8 cellular contexts compared by ENCODE assay signal in the genomic region with DNA sequence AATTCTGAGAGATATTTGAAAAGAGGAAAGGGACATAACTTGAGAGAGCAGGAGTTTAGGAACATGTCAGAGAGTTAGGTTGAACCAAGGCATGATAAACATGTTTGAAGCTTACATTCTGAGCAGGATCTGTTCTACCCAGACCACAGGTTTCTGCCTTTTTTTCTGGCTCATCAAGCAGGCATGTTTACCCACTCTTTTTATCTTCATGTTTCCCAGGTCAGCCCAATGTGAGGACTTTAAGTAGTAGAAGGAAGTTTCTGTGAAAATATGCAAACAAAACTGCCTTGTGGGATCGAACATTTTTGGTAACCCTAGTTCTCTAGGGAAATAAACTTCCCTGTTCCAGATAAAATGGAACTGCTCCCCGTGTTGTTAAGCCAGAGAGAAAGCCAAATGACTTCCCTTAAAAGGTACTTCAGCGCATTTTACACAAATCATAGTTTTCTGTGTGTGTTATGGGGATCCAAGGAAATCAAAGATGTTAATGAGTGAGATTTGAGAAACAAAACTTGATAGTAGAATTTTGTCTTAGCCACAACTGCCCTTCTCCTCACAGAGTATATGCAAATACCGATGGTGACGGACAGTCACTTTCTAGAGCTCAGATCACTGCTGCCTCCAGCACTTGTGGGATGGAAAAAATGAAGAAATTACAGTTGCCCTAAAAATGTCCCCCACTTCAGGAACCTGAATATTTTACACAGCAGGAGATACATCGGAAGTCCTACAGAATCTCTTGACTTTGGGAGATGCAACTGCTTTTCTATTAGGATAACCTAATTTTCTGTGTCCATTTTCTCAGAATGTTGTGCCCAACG. TPM values are rescaled to one million over a fixed set of nuclear protein-coding genes. Genes with fewer than 3 reads are reported as not detected.
A peak's percentile ranks its signal among the peaks of the same experiment; 100 is the strongest.
DNase-seq lines count a peak whose midpoint lies in the region; ATAC-seq and TF ChIP-seq lines count a peak whose summit lies in the region.

No MANE protein-coding gene starts in this region.

- no peaks in the 10 kb centered on the region for H3K27me3 ChIP-seq in CD8-positive, alpha-beta T cell (ENCODE audit: insufficient read depth, low read length)
- H3K27me3 ChIP-seq in GM23338 (ENCODE audit: insufficient read depth) (peaks cover under 1% of the 10 kb centered on the region; the same call in 1 of the 2 replicates), SJCRH30 (no peaks in the 10 kb centered on the region)

- H3K4me3 Mint-ChIP-seq in CD8-positive, alpha-beta T cell = peak overlapping the region; percentile 99
- H3K4me3 Mint-ChIP-seq in GM23338 (peak overlapping the region; percentile 94), nephron (peak overlapping the region; percentile 94 to 97 (median 95))

- peak overlapping the region; percentile 100 for H3K27ac Mint-ChIP-seq in CD8-positive, alpha-beta T cell
- H3K27ac Mint-ChIP-seq in GM23338 = no peak overlapping the region
- H3K27ac Mint-ChIP-seq in nephron = peak overlapping the region; percentile 90 to 98 (median 98)

- peaks cover 29% of the 10 kb centered on the region for H3K4me1 ChIP-seq in CD8-positive, alpha-beta T cell (ENCODE audit: insufficient read depth, low read length)
- peaks cover 25% of the 10 kb centered on the region for H3K4me1 ChIP-seq in GM23338 (ENCODE audit: insufficient read depth)
- peaks cover 9% of the 10 kb centered on the region for H3K4me1 ChIP-seq in SJCRH30

- no peaks in the 10 kb centered on the region for H3K36me3 ChIP-seq in CD8-positive, alpha-beta T cell (ENCODE audit: insufficient read depth, low read length)
- H3K36me3 ChIP-seq in GM23338 (ENCODE audit: insufficient read depth) (no peaks in the 10 kb centered on the region), SJCRH30 (no peaks in the 10 kb centered on the region)

- H3K9me2 ChIP-seq in GM23338 (ENCODE audit: insufficient read depth) = no peaks in the 10 kb centered on the region

- no peak for ATAC-seq in CD8-positive, alpha-beta T cell
- ATAC-seq in GM23338 = no peak
- ATAC-seq in GM18517 (IDR thresholded peaks at IDR 0.05; ENCODE audit: unreplicated experiment) = no peak

- peaks cover 5% of the 10 kb centered on the region; the same call in 1 of the 2 replicates for H4K20me1 ChIP-seq in GM23338 (replicated peaks; ENCODE audit: insufficient read depth)

- POLR2A ChIA-PET in CD8-positive, alpha-beta T cell (lab: Charles Lee) = interaction anchor here (0.9 to 5.4 kb wide), 13 partner anchors 10 to 116 kb away, joined by 3 to 119 read pairs (median 6); a partner anchor contains a TSS

- H3K36me3 Mint-ChIP-seq in CD8-positive, alpha-beta T cell = peaks cover 21% of the 10 kb centered on the region
- H3K36me3 Mint-ChIP-seq in GM23338 (ENCODE audit: low read depth) (no peaks in the 10 kb centered on the region; the same call in 2 of the 3 replicates), nephron (ENCODE audit: low read depth) (no peaks in the 10 kb centered on the region)

- H2AFZ ChIP-seq in GM23338 = peak overlapping the region; percentile 100

- H3K4me3 ChIP-seq in CD8-positive, alpha-beta T cell (ENCODE audit: low read depth, low read length) = peak overlapping the region; percentile 89
- H3K4me3 ChIP-seq in GM23338 (peak overlapping the region; percentile 97), SJCRH30 (peak overlapping the region; percentile 87), epithelial cell of esophagus (ENCODE audit: low read length) (peak overlapping the region; percentile 97)

- H3K9me3 Mint-ChIP-seq in CD8-positive, alpha-beta T cell = no peaks in the 10 kb centered on the region
- H3K9me3 Mint-ChIP-seq in GM23338 = no peaks in the 10 kb centered on the region
- H3K9me3 Mint-ChIP-seq in nephron = no peaks in the 10 kb centered on the region

- H3K9me3 ChIP-seq in CD8-positive, alpha-beta T cell (ENCODE audit: low read length) = no peaks in the 10 kb centered on the region
- no peaks in the 10 kb centered on the region for H3K9me3 ChIP-seq in SJCRH30 (replicated peaks)

- peaks cover 44% of the 10 kb centered on the region for H3K4me1 Mint-ChIP-seq in CD8-positive, alpha-beta T cell (ENCODE audit: low read depth)
- H3K4me1 Mint-ChIP-seq in GM23338 (peaks cover 25% of the 10 kb centered on the region), nephron (peaks cover 47% of the 10 kb centered on the region)

- H3F3A ChIP-seq in GM23338 (replicated peaks; ENCODE audit: low read depth) = 0 out of 2 replicates have a peak, but pooled peaks cover 8% of the 10 kb centered on the region

- TF ChIP-seq CTCF in CD8-positive, alpha-beta T cell (IDR thresholded peaks at IDR 0.05) = no peak
- TF ChIP-seq CTCF in GM23338 (conservative IDR thresholded peaks at IDR 0.05; ENCODE audit: low read depth in 2 of 2) (no peak), epithelial cell of esophagus (IDR thresholded peaks at IDR 0.05; ENCODE audit: insufficient read depth, low read depth, low read length, missing control alignments) (no peak), nephron (IDR thresholded peaks at IDR 0.05; ENCODE audit: unreplicated experiment in 3 of 3) (no peak)

- H3K4me2 ChIP-seq in GM23338 = peak overlapping the region; percentile 89

- CTCF ChIA-PET in CD8-positive, alpha-beta T cell (lab: Charles Lee) = interaction anchor here (0.8 to 5.3 kb wide), 16 partner anchors 12 to 116 kb away, joined by 3 to 61 read pairs (median 4); a partner anchor contains a TSS

- no peak for DNase-seq in CD8-positive, alpha-beta T cell
- DNase-seq in GM23338 (ENCODE audit: low spot score) (no peak), SJCRH30 (peak in 1 of 2 experiments; percentile 9), epithelial cell of esophagus (ENCODE audit: low read depth) (no peak), epidermal melanocyte (ENCODE audit: insufficient read length, low spot score) (no peak), T-helper 9 cell (no peak)

- H3K27ac ChIP-seq in CD8-positive, alpha-beta T cell (ENCODE audit: low read depth, low read length) = peak overlapping the region; percentile 97
- H3K27ac ChIP-seq in GM23338 (ENCODE audit: low read depth) = no peak overlapping the region
- no peak overlapping the region for H3K27ac ChIP-seq in SJCRH30

- no peaks in the 10 kb centered on the region for H3K27me3 Mint-ChIP-seq in CD8-positive, alpha-beta T cell (ENCODE audit: low read depth)
- H3K27me3 Mint-ChIP-seq in GM23338 (ENCODE audit: insufficient read depth, low read depth, poor library complexity) (peaks cover 5% of the 10 kb centered on the region), nephron (ENCODE audit: low read depth) (peaks cover 14% of the 10 kb centered on the region)

- intact Hi-C loops in CD8-positive, alpha-beta T cell (cut with DNase I, micrococcal nuclease) = loop anchor here in 1 of 2 experiments (5.0 kb wide), 1 partner anchor 1311 kb away; a partner anchor contains a TSS

- peaks cover 35% of the 10 kb centered on the region for H3K79me2 ChIP-seq in GM23338 (replicated peaks; ENCODE audit: insufficient read depth)

TF ChIP-seq in GM23338, 12 proteins besides CTCF, POLR2A, EP300 and RAD21 (continues in another document):
- TF ChIP-seq STAT1 (IDR thresholded peaks at IDR 0.05; ENCODE audit: unreplicated experiment) (no peak), EZH2 (IDR thresholded peaks at IDR 0.05; ENCODE audit: low read depth, unreplicated experiment) (no peak), POLR2AphosphoS5 (IDR thresholded peaks at IDR 0.05; ENCODE audit: low read depth) (no peak), JUNB (IDR thresholded peaks at IDR 0.05; ENCODE audit: unreplicated experiment) (no peak)

RNA-seq across cellular contexts. Expression of a gene that starts 0.8 kb away (rescaled TPM):
- 100 to 1,000 TPM; 301 to 312 TPM for total RNA-seq in CD8-positive, alpha-beta T cell
- 44.4 and 47.5 TPM in 2 replicates for total RNA-seq in GM23338 (2014; rRNA removed; shearing (Covaris generic))
- polyA plus RNA-seq in GM23338 (2016; fragmentation: Nextera tagmentation; extraction: Ambion mirVana) = 13.6 and 14.3 TPM in 2 replicates
- total RNA-seq in SJCRH30 (2014; rRNA removed; shearing (Covaris generic)) = 55.6 and 56.3 TPM in 2 replicates

RNA-seq across cellular contexts. Expression of a gene that starts 23.2 kb away (rescaled TPM):
- 1 to 10 TPM; 8.1 to 9.1 TPM for total RNA-seq in CD8-positive, alpha-beta T cell
- 8.7 and 9.7 TPM in 2 replicates for total RNA-seq in GM23338 (2014; rRNA removed; shearing (Covaris generic))
- 6.3 and 6.9 TPM in 2 replicates for polyA plus RNA-seq in GM23338 (2016; fragmentation: Nextera tagmentation; extraction: Ambion mirVana)
- total RNA-seq in SJCRH30 (2014; rRNA removed; shearing (Covaris generic)) = 23.7 and 25.3 TPM in 2 replicates

RNA-seq across cellular contexts. Expression of a gene that starts 23.7 kb away (rescaled TPM):
- 10 to 100 TPM; 63.7 to 67.3 TPM for total RNA-seq in CD8-positive, alpha-beta T cell
- total RNA-seq in GM23338 (2014; rRNA removed; shearing (Covaris generic)) = 12.7 and 13.4 TPM in 2 replicates
- polyA plus RNA-seq in GM23338 (2016; fragmentation: Nextera tagmentation; extraction: Ambion mirVana) = 4.4 and 7.5 TPM in 2 replicates
- total RNA-seq in SJCRH30 (2014; rRNA removed; shearing (Covaris generic)) = 11.7 and 14.3 TPM in 2 replicates

RNA-seq across cellular contexts. Expression of a gene that starts 41.0 kb away (rescaled TPM):
- total RNA-seq in CD8-positive, alpha-beta T cell = 1 to 10 TPM in 1 of 2 experiments, under 1 TPM in 1; 0.89 to 2.0 TPM
- total RNA-seq in GM23338 (2014; rRNA removed; shearing (Covaris generic)) = 0.78 TPM in 1 of 2 replicates, not detected in the other
- 0.40 TPM in 1 of 2 replicates, not detected in the other for polyA plus RNA-seq in GM23338 (2016; fragmentation: Nextera tagmentation; extraction: Ambion mirVana)
- 0.18 and 1.2 TPM in 2 replicates for total RNA-seq in SJCRH30 (2014; rRNA removed; shearing (Covaris generic))

RNA-seq across cellular contexts. Expression of a gene that starts 50.9 kb away (rescaled TPM):
- total RNA-seq in CD8-positive, alpha-beta T cell = under 1 TPM; 0.49 to 0.67 TPM
- 69.9 and 73.6 TPM in 2 replicates for total RNA-seq in GM23338 (2014; rRNA removed; shearing (Covaris generic))
- 42.8 and 44.7 TPM in 2 replicates for polyA plus RNA-seq in GM23338 (2016; fragmentation: Nextera tagmentation; extraction: Ambion mirVana)
- 96.5 and 104 TPM in 2 replicates for total RNA-seq in SJCRH30 (2014; rRNA removed; shearing (Covaris generic))
